Comparison of ENCODE assay signal across 16 cellular contexts in genomic region chr19:56660381-56661105, GRCh38. TPM values are rescaled to one million over a fixed set of nuclear protein-coding genes. Genes with fewer than 3 reads are reported as not detected.
A peak's percentile ranks its signal among the peaks of the same experiment; 100 is the strongest.
DNase-seq lines count a peak whose midpoint lies in the region; ATAC-seq, FAIRE-seq and TF ChIP-seq lines count a peak whose summit lies in the region.
"Had no signal": no experiment of that assay in that cellular context is flagged by ENCODE, and none has a peak within 500 bp of the region (broad histone marks: within the 10 kb centered on the region; RNA-seq: fewer than 3 reads in every experiment).

No MANE protein-coding gene starts in this region.

- H3K36me3 ChIP-seq in A673 (ENCODE audit: insufficient read depth, low read length, poor library complexity, severe bottlenecking) (no peaks in the 10 kb centered on the region), adrenal gland (replicated peaks in 1 of 2) (peaks cover 0 to 17% of the 10 kb centered on the region in 2 donors), liver (ENCODE audit: control insufficient read depth in 4 of 4, insufficient read depth in 3 of 4, low read depth in 1 of 4, low read length in 3 of 4) (no peaks in the 10 kb centered on the region)
- H3K36me3 ChIP-seq in CD8-positive, alpha-beta T cell (ENCODE audit: insufficient read depth, low read length), result no peaks in the 10 kb centered on the region
- H3K36me3 ChIP-seq in CD8-positive, alpha-beta memory T cell (ENCODE audit: insufficient read depth, low read length), result no peaks in the 10 kb centered on the region

- 14 to 25% (median 19%) methylated on average over 19 to 32 of the region's 32 CpGs for WGBS in adrenal gland, 4 donors
- WGBS in liver, result 21% methylated on average over 32 of the region's 32 CpGs

- BruUV-seq in A673 (replicated peaks; lab: Mats Ljungman, UMichigan), result no TSS peak

- H3K9me3 ChIP-seq in A673 (ENCODE audit: low read depth, low read length, poor library complexity, severe bottlenecking), result peaks cover 12% of the 10 kb centered on the region
- no peaks in the 10 kb centered on the region for H3K9me3 ChIP-seq in adrenal gland (replicated peaks in 1 of 3)
- H3K9me3 ChIP-seq in liver (ENCODE audit: control insufficient read depth in 4 of 4, low read length in 3 of 4), result peaks cover 8 to 43% (median 21%) of the 10 kb centered on the region in 4 donors
- peaks cover 12% of the 10 kb centered on the region for H3K9me3 ChIP-seq in CD8-positive, alpha-beta T cell (ENCODE audit: low read length)
- H3K9me3 ChIP-seq in CD8-positive, alpha-beta memory T cell (ENCODE audit: low read length), result peaks cover 16% of the 10 kb centered on the region

- no peak for FAIRE-seq in H54 (lab: Jason Lieb, UNC)
- FAIRE-seq: colon, GM12891, HTR-8/SVneo had no signal

- TF ChIP-seq CTCF in A673 (conservative IDR thresholded peaks at IDR 0.05; ENCODE audit: low read depth, low read length) (peak; percentile 47), adrenal gland (IDR thresholded peaks at IDR 0.05) (peak in 5 of 6 experiments; percentile 6 to 40 (median 28)), liver (IDR thresholded peaks at IDR 0.05; ENCODE audit: low read depth, low read length, missing input control) (peak; percentile 19)
- TF ChIP-seq CTCF in CD8-positive, alpha-beta T cell (IDR thresholded peaks at IDR 0.05), result no peak

- peaks cover 18% of the 10 kb centered on the region for H3K9me3 Mint-ChIP-seq in CD8-positive, alpha-beta T cell
- H3K9me3 Mint-ChIP-seq in CD8-positive, alpha-beta memory T cell, result peaks cover 16 to 67% (median 41%) of the 10 kb centered on the region in 5 donors

- no peak for ATAC-seq in CD8-positive, alpha-beta T cell
- ATAC-seq: left colon had no signal

- H3K27me3 ChIP-seq in A673 (replicated peaks; ENCODE audit: insufficient read depth, low read depth, low read length, poor library complexity) (no peaks in the 10 kb centered on the region), adrenal gland (no peaks in the 10 kb centered on the region), liver (ENCODE audit: control insufficient read depth in 4 of 4, insufficient read depth in 4 of 4, low read length in 3 of 4) (no peaks in the 10 kb centered on the region)
- H3K27me3 ChIP-seq in CD8-positive, alpha-beta T cell (ENCODE audit: insufficient read depth, low read length), result no peaks in the 10 kb centered on the region
- H3K27me3 ChIP-seq in CD8-positive, alpha-beta memory T cell (ENCODE audit: insufficient read depth, low read length, poor library complexity, severe bottlenecking), result no peaks in the 10 kb centered on the region

- H3K4me3 Mint-ChIP-seq in CD8-positive, alpha-beta T cell, result no peak overlapping the region
- H3K4me3 Mint-ChIP-seq in CD8-positive, alpha-beta memory T cell, result no peak overlapping the region
- H3K4me3 Mint-ChIP-seq: CD4-positive, alpha-beta T cell had no signal

- intact Hi-C loops in A673 (cut with micrococcal nuclease; ENCODE audit: unreplicated experiment), result no loop called here
- intact Hi-C loops in adrenal gland (cut with DNase I), result no loop called here
- intact Hi-C loops in CD8-positive, alpha-beta T cell (cut with DNase I, micrococcal nuclease), result no loop called here

- TF ChIP-seq POLR2A in H54 (IDR thresholded peaks at IDR 0.05; ENCODE audit: low read depth, low read length) (no peak), adrenal gland (IDR thresholded peaks at IDR 0.05) (no peak)

- DNase-seq in A673 (ENCODE audit: low spot score) (peak; percentile 47), H54 (ENCODE audit: insufficient read length, low spot score) (peak; percentile 46), adrenal gland (peak in 3 of 7 donors; percentile 12 to 57 (median 28)), T-helper 9 cell (no peak)
- DNase-seq in CD8-positive, alpha-beta T cell, result no peak
- DNase-seq in CD8-positive, alpha-beta memory T cell, result no peak
- no peak for DNase-seq in activated naive CD4-positive, alpha-beta T cell (lab: John Stamatoyannopoulos, UW)
- DNase-seq: activated CD4-positive, alpha-beta T cell treated with anti-CD3 and anti-CD28 coated beads for 1 hour; CD4-positive, alpha-beta T cell; left colon; NCI-H2107; SHP77 had no signal

- CTCF ChIA-PET in A673 (lab: Charles Lee), result interaction anchor here (0.6 kb wide), 1 partner anchor 461 kb away, joined by 3 read pairs; no protein-coding TSS in a partner anchor
- CTCF ChIA-PET in CD8-positive, alpha-beta T cell (lab: Charles Lee), result no interaction called here
- CTCF ChIA-PET in CD8-positive, alpha-beta memory T cell (lab: Charles Lee), result no interaction called here

- H3K27ac ChIP-seq in A673 (ENCODE audit: low read depth, low read length, poor library complexity, severe bottlenecking), result no peak overlapping the region
- no peak overlapping the region for H3K27ac ChIP-seq in adrenal gland
- no peak overlapping the region for H3K27ac ChIP-seq in liver (ENCODE audit: low read depth in 1 of 2, low read length in 2 of 2)
- no peak overlapping the region for H3K27ac ChIP-seq in CD8-positive, alpha-beta T cell (ENCODE audit: low read depth, low read length)
- no peak overlapping the region for H3K27ac ChIP-seq in CD8-positive, alpha-beta memory T cell (ENCODE audit: low read depth, low read length)

- peaks cover 23% of the 10 kb centered on the region for H3K36me3 Mint-ChIP-seq in CD8-positive, alpha-beta T cell
- peaks cover 6 to 16% (median 7%) of the 10 kb centered on the region in 3 donors for H3K36me3 Mint-ChIP-seq in CD8-positive, alpha-beta memory T cell

- H3K4me3 ChIP-seq in A673 (ENCODE audit: low read depth, low read length, poor library complexity, severe bottlenecking) (no peak overlapping the region), adrenal gland (no peak overlapping the region), liver (ENCODE audit: low read depth in 1 of 3, low read length in 3 of 3) (peak overlapping the region in 1 of 3 donors; percentile 9)
- H3K4me3 ChIP-seq in CD8-positive, alpha-beta T cell (ENCODE audit: low read depth, low read length), result no peak overlapping the region
- no peak overlapping the region for H3K4me3 ChIP-seq in CD8-positive, alpha-beta memory T cell (ENCODE audit: low read length)

- no peak overlapping the region for H3K9ac ChIP-seq in liver (ENCODE audit: low read depth in 1 of 2, low read length in 2 of 2)

- no peaks in the 10 kb centered on the region for H3K27me3 Mint-ChIP-seq in CD8-positive, alpha-beta T cell (ENCODE audit: low read depth)
- H3K27me3 Mint-ChIP-seq in CD8-positive, alpha-beta memory T cell, result no peaks in the 10 kb centered on the region
- H3K27me3 Mint-ChIP-seq: CD4-positive, alpha-beta T cell had no signal

- POLR2A ChIA-PET in A673 (lab: Charles Lee; ENCODE audit: low non-redundant PET), result no interaction called here
- POLR2A ChIA-PET in CD8-positive, alpha-beta T cell (lab: Charles Lee), result no interaction called here
- POLR2A ChIA-PET in CD8-positive, alpha-beta memory T cell (lab: Charles Lee), result no interaction called here

- no peak for TF ChIP-seq RAD21 in liver (IDR thresholded peaks at IDR 0.05)

- H3K4me1 ChIP-seq in A673 (ENCODE audit: insufficient read depth, low read length, poor library complexity, severe bottlenecking), result no peaks in the 10 kb centered on the region
- H3K4me1 ChIP-seq in adrenal gland (replicated peaks in 1 of 2), result no peaks in the 10 kb centered on the region
- H3K4me1 ChIP-seq in liver (ENCODE audit: control insufficient read depth in 4 of 4, insufficient read depth in 4 of 4, low read length in 3 of 4), result no peaks in the 10 kb centered on the region
- no peaks in the 10 kb centered on the region for H3K4me1 ChIP-seq in CD8-positive, alpha-beta T cell (ENCODE audit: insufficient read depth, low read length)
- H3K4me1 ChIP-seq in CD8-positive, alpha-beta memory T cell (ENCODE audit: insufficient read depth, low read length), result no peaks in the 10 kb centered on the region

- no peak overlapping the region for H3K27ac Mint-ChIP-seq in CD8-positive, alpha-beta T cell
- H3K27ac Mint-ChIP-seq in CD8-positive, alpha-beta memory T cell, result no peak overlapping the region
- H3K27ac Mint-ChIP-seq: CD4-positive, alpha-beta T cell had no signal

- H3K4me1 Mint-ChIP-seq in CD8-positive, alpha-beta T cell (ENCODE audit: low read depth), result no peaks in the 10 kb centered on the region
- no peaks in the 10 kb centered on the region for H3K4me1 Mint-ChIP-seq in CD8-positive, alpha-beta memory T cell

TF ChIP-seq in liver, 16 proteins besides CTCF, POLR2A, EP300 and RAD21 (continues in another document):
- TF ChIP-seq NR2F2 (IDR thresholded peaks at IDR 0.05) (no peak), ATF3 (IDR thresholded peaks at IDR 0.05) (no peak)

RNA-seq across cellular contexts. Expression of gene ZNF835, which starts 11.0 kb away (rescaled TPM):
- 3.2 and 4.6 TPM in 2 replicates for total RNA-seq in A673 (2021)
- 10 to 100 TPM in 1 of 8 donors, 1 to 10 TPM in 7; 2.5 to 37.5 (median 6.4) TPM for total RNA-seq in adrenal gland
- 1 to 10 TPM in 1 of 3 donors, under 1 TPM in 2; 0.30 to 1.0 (median 0.97) TPM for polyA plus RNA-seq in adrenal gland
- total RNA-seq in liver, result 1 to 10 TPM; 1.2 to 2.3 TPM
- under 1 TPM; 0.19 to 0.35 TPM for polyA plus RNA-seq in liver
- total RNA-seq in CD8-positive, alpha-beta T cell, result under 1 TPM; 0.46 to 0.75 TPM
- total RNA-seq in CD8-positive, alpha-beta memory T cell, result 1 to 10 TPM; 4.1 to 4.7 TPM
- 1.3 TPM for polyA plus RNA-seq in CD8-positive, alpha-beta memory T cell

RNA-seq across cellular contexts. Expression of gene SMIM17, which starts 17.6 kb away (rescaled TPM):
- total RNA-seq in A673 (2021) (0.52 and 0.76 TPM in 2 replicates), adrenal gland (under 1 TPM in 3 of 8 donors, not detected in 5; 0.22 to 0.50 (median 0.25) TPM), liver (under 1 TPM in 1 of 2 donors, not detected in 1; 0.28 TPM)
- polyA plus RNA-seq in adrenal gland (under 1 TPM in 2 of 3 donors, not detected in 1; 0.07 to 0.35 TPM), liver (not detected)
- not detected for total RNA-seq in CD8-positive, alpha-beta T cell
- not detected for total RNA-seq in CD8-positive, alpha-beta memory T cell
- not detected for polyA plus RNA-seq in CD8-positive, alpha-beta memory T cell
- total RNA-seq: CD4-positive, alpha-beta T cell had no signal

Comparison
In these comparisons a context has a peak if more than half of its experiments do, and no peak if none do; other contexts are left out.
1. DNase-seq: peak in A673 (single experiment) and H54 (single experiment); none in CD8-positive, alpha-beta T cell (0 of 7), CD8-positive, alpha-beta memory T cell (0 of 5), activated naive CD4-positive, alpha-beta T cell (0 of 4) and T-helper 9 cell (single experiment).